ENCODE assay signal across 28 cellular contexts in the genomic region with DNA sequence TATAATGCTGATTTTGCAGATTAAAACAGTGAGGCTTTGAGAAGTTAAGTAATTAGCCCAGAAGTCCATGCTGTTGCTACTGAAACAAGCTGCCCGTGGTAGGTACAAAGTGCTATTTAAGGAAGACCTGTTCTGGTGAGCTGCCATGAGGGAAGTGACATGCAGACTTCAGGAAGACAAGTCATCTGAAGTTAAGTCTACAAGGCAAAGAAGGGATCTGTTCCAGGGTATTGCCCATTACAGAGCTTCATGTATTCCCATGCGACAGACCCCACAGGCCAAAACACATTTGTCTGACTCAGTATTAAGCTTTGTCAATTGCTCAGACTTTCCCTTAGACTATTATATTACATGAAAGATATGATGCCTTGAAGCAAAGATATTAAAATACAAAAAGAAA.
"Had no signal": no experiment of that assay in that cellular context is flagged by ENCODE, and none has a peak within 500 bp of the region (broad histone marks: within the 10 kb centered on the region; RNA-seq: fewer than 3 reads in every experiment).

No MANE protein-coding gene starts in this region.

- DNase-seq: activated CD4-positive, alpha-beta T cell treated with anti-CD3 and anti-CD28 coated beads for 48 hours; activated CD4-positive, alpha-beta T cell treated with anti-CD3 and anti-CD28 coated beads, Interleukin-2, amount 50 U/mL, for 48 hours; activated CD8-positive, alpha-beta memory T cell treated with anti-CD3 and anti-CD28 coated beads for 24 hours; activated effector memory CD4-positive, alpha-beta T cell treated with Interleukin-2 at 50 U/mL for 16 hours; activated naive CD4-positive, alpha-beta T cell treated with anti-CD3 and anti-CD28 coated beads for 36 hours; activated naive CD8-positive, alpha-beta T cell treated with anti-CD3 and anti-CD28 coated beads, Interleukin-2, amount 10 ng/mL, durations not matched to agents 7 days and 5 days; effector CD4-positive, alpha-beta T cell; foreskin melanocyte; heart right ventricle; kidney glomerular epithelial cell; left ventricle myocardium inferior; mucosa of descending colon; posterior cingulate gyrus; right cardiac atrium; spleen; stimulated activated CD4-positive, alpha-beta T cell treated with anti-CD3 and anti-CD28 coated beads, Interleukin-2, amount 100 ng/mL, for 48 hours; stimulated activated naive CD4-positive, alpha-beta T cell treated with Interleukin-2 at 50 U/mL for 16 hours; T-helper 9 cell; testis; trophoblast cell; WERI-Rb-1 had no signal

- H3K27ac Mint-ChIP-seq: activated naive CD4-positive, alpha-beta T cell treated with anti-CD3 and anti-CD28 coated beads for 36 hours; activated naive CD8-positive, alpha-beta T cell treated with anti-CD3 and anti-CD28 coated beads, Interleukin-2, amount 10 ng/mL, durations not matched to agents 7 days and 5 days; dendritic cell treated with granulocyte-macrophage colony-stimulating factor and Interleukin-4, amounts not matched to agents 40 ng/mL and 50 ng/mL, for 4 days; natural killer cell treated with Interleukin-12 subunit alpha and Interleukin-12 subunit beta and Interleukin-15 and Interleukin-18, amount 100 ng/mL, for 72 hours; T-helper 1 cell treated with Interleukin-12 subunit alpha and Interleukin-12 subunit beta and Interleukin-4 antibody, amounts not matched to agents 30 μg/mL and 1 μg/mL, for 36 hours had no signal

- H3K27me3 Mint-ChIP-seq: activated naive CD8-positive, alpha-beta T cell treated with anti-CD3 and anti-CD28 coated beads, Interleukin-2, amount 10 ng/mL, durations not matched to agents 7 days and 5 days; central memory CD8-positive, alpha-beta T cell; dendritic cell treated with granulocyte-macrophage colony-stimulating factor and Interleukin-4, amounts not matched to agents 40 ng/mL and 50 ng/mL, for 4 days; natural killer cell treated with Interleukin-12 subunit alpha and Interleukin-12 subunit beta and Interleukin-15 and Interleukin-18, amount 100 ng/mL, for 72 hours had no signal

- H3K4me3 ChIP-seq: esophagus muscularis mucosa, heart right ventricle, left ventricle myocardium inferior, lung, mucosa of descending colon, spleen, testis had no signal

- H3K36me3 Mint-ChIP-seq: activated naive CD8-positive, alpha-beta T cell treated with anti-CD3 and anti-CD28 coated beads, Interleukin-2, amount 10 ng/mL, durations not matched to agents 7 days and 5 days; natural killer cell treated with Interleukin-12 subunit alpha and Interleukin-12 subunit beta and Interleukin-15 and Interleukin-18, amount 100 ng/mL, for 72 hours had no signal

- H3K27me3 ChIP-seq: esophagus muscularis mucosa, heart right ventricle, spleen, testis had no signal

- H3K4me3 Mint-ChIP-seq: activated naive CD4-positive, alpha-beta T cell treated with anti-CD3 and anti-CD28 coated beads for 36 hours; activated naive CD8-positive, alpha-beta T cell treated with anti-CD3 and anti-CD28 coated beads, Interleukin-2, amount 10 ng/mL, durations not matched to agents 7 days and 5 days; central memory CD8-positive, alpha-beta T cell; dendritic cell treated with granulocyte-macrophage colony-stimulating factor and Interleukin-4, amounts not matched to agents 40 ng/mL and 50 ng/mL, for 4 days; natural killer cell treated with Interleukin-12 subunit alpha and Interleukin-12 subunit beta and Interleukin-15 and Interleukin-18, amount 100 ng/mL, for 72 hours; T-helper 1 cell treated with Interleukin-12 subunit alpha and Interleukin-12 subunit beta and Interleukin-4 antibody, amounts not matched to agents 30 μg/mL and 1 μg/mL, for 36 hours had no signal

- ATAC-seq: activated CD4-positive, CD25-positive, alpha-beta regulatory T cell treated with anti-CD3 and anti-CD28 coated beads, Interleukin-2, amount 50 U/mL, for 24 hours; heart right ventricle; mucosa of descending colon; natural killer cell treated with Interleukin-12 subunit alpha and Interleukin-12 subunit beta and Interleukin-15 and Interleukin-18, amount 100 ng/mL, for 72 hours; right cardiac atrium had no signal

- H3K36me3 ChIP-seq: esophagus muscularis mucosa, heart right ventricle, left ventricle myocardium inferior, spleen, WERI-Rb-1 had no signal

- H3K4me1 ChIP-seq: esophagus muscularis mucosa, heart right ventricle, left ventricle myocardium inferior, spleen, testis had no signal

- H3K4me1 Mint-ChIP-seq: activated naive CD8-positive, alpha-beta T cell treated with anti-CD3 and anti-CD28 coated beads, Interleukin-2, amount 10 ng/mL, durations not matched to agents 7 days and 5 days; central memory CD8-positive, alpha-beta T cell had no signal

- H3K9me3 Mint-ChIP-seq: activated naive CD4-positive, alpha-beta T cell treated with anti-CD3 and anti-CD28 coated beads for 36 hours; activated naive CD8-positive, alpha-beta T cell treated with anti-CD3 and anti-CD28 coated beads, Interleukin-2, amount 10 ng/mL, durations not matched to agents 7 days and 5 days; dendritic cell treated with granulocyte-macrophage colony-stimulating factor and Interleukin-4, amounts not matched to agents 40 ng/mL and 50 ng/mL, for 4 days; T-helper 1 cell treated with Interleukin-12 subunit alpha and Interleukin-12 subunit beta and Interleukin-4 antibody, amounts not matched to agents 30 μg/mL and 1 μg/mL, for 36 hours had no signal

- H3K9me3 ChIP-seq: esophagus muscularis mucosa, heart right ventricle, mucosa of descending colon, spleen, testis had no signal

- H3K27ac ChIP-seq: esophagus muscularis mucosa, heart right ventricle, left ventricle myocardium inferior, spleen, testis, WERI-Rb-1 had no signal
